In the genomic region with DNA sequence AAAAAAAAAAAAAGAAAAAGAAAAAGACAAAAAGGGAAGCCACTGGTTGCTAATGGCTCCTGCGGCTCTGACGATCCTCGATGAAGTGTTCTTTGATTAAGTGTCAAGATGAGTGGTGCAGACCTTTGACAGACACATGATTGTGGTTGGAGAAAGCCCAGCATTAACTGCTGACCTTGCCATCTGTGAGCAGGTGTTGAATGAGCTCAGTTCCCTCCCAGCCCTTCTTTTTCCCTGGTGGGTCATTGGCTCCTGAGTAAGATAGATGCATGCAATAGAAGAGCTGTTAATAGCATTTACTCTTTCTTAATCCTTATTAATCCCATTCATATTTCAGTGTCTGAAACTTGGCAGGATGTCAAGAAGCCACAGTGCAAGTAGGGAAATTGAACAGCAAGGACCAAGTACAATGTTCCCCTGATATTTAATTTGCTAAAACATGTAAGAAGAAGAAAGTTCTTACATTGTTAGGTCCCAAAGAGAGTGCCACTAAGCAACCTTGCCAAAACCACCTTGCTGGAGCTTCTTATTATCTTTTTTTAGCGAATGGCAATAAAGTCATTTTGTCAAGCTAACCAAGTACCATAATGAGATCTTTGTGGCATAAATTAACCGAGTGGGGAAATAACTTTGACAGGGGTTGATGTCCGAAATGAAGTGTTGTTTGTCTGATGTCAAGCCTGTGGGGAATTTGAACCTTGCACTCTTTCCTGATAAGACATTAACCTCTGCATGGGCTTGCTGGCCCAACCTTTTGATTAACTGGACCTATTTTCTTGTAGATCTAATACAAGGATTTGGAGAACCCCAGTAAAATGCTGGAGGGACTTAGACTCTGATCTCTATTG, we compare ENCODE assay signal across 8 cellular contexts.
DNase-seq lines count a peak whose midpoint lies in the region; TF ChIP-seq lines count a peak whose summit lies in the region.

No MANE protein-coding gene starts in this region.

- H3K4me3 ChIP-seq in esophagus muscularis mucosa (no peak overlapping the region), uterus (no peak overlapping the region)

- TF ChIP-seq POLR2A in esophagus muscularis mucosa (IDR thresholded peaks at IDR 0.05; ENCODE audit: low read depth) (no peak), uterus (IDR thresholded peaks at IDR 0.05) (no peak)

- H3K36me3 ChIP-seq in esophagus muscularis mucosa: no peaks in the 10 kb centered on the region
- no peaks in the 10 kb centered on the region for H3K36me3 ChIP-seq in uterus

- H3K4me1 ChIP-seq in esophagus muscularis mucosa (peaks cover 19 to 27% (median 26%) of the 10 kb centered on the region in 4 donors), uterus (no peaks in the 10 kb centered on the region)

- TF ChIP-seq CTCF in esophagus muscularis mucosa (IDR thresholded peaks at IDR 0.05) (no peak), uterus (IDR thresholded peaks at IDR 0.05) (no peak)

- peak overlapping the region in 1 of 4 donors; percentile 24 for H3K27ac ChIP-seq in esophagus muscularis mucosa (replicated peaks in 1 of 4)
- peak overlapping the region; percentile 78 for H3K27ac ChIP-seq in temporal lobe (ENCODE audit: low read depth, low read length)
- no peak overlapping the region for H3K27ac ChIP-seq in uterus

- H3K36me3 Mint-ChIP-seq in T-helper 2 cell treated with Interferon-gamma antibody and Interleukin-4, amounts not matched to agents 5 μg/mL and 100 μg/mL, for 36 hours (ENCODE audit: low read depth): peaks cover 17% of the 10 kb centered on the region

- H3K4me1 Mint-ChIP-seq in T-helper 2 cell treated with Interferon-gamma antibody and Interleukin-4, amounts not matched to agents 5 μg/mL and 100 μg/mL, for 36 hours (ENCODE audit: low read depth): peaks cover 61% of the 10 kb centered on the region

- H3K27me3 Mint-ChIP-seq in T-helper 2 cell treated with Interferon-gamma antibody and Interleukin-4, amounts not matched to agents 5 μg/mL and 100 μg/mL, for 36 hours (ENCODE audit: low read depth): no peaks in the 10 kb centered on the region

- H3K9me3 ChIP-seq in esophagus muscularis mucosa (no peaks in the 10 kb centered on the region), uterus (no peaks in the 10 kb centered on the region)

- WGBS in esophagus muscularis mucosa: 32% methylated on average over 6 of the region's 6 CpGs

- DNase-seq in T-helper 2 cell treated with Interferon-gamma antibody and Interleukin-4, amounts not matched to agents 5 μg/mL and 100 μg/mL, for 36 hours (ENCODE audit: low spot score): peak; percentile 2
- DNase-seq in T-helper 2 cell: no peak
- peak; percentile 57 for DNase-seq in NCI-H446 treated with DMSO at 0.1 percent for 48 hours (lab: John Stamatoyannopoulos, UW)
- peak; percentile 68 for DNase-seq in esophagus muscularis mucosa (ENCODE audit: extremely low spot score)
- DNase-seq in uterus: no peak
- no peak for DNase-seq in NCI-H1694 (lab: John Stamatoyannopoulos, UW)
- DNase-seq in activated CD4-positive, alpha-beta T cell treated with anti-CD3 and anti-CD28 coated beads, Interleukin-2, amount 50 U/mL, for 48 hours: no peak

- H3K27me3 ChIP-seq in esophagus muscularis mucosa: peaks cover 0 to 11% (median 3%) of the 10 kb centered on the region in 4 donors
- H3K27me3 ChIP-seq in uterus: no peaks in the 10 kb centered on the region

- intact Hi-C loops in esophagus muscularis mucosa (cut with DNase I): no loop called here
- intact Hi-C loops in uterus (cut with DNase I; ENCODE audit: low total_unique reads): no loop called here

- no peaks in the 10 kb centered on the region for H3K9me3 Mint-ChIP-seq in T-helper 2 cell treated with Interferon-gamma antibody and Interleukin-4, amounts not matched to agents 5 μg/mL and 100 μg/mL, for 36 hours

- peak overlapping the region; percentile 10 for H3K27ac Mint-ChIP-seq in T-helper 2 cell treated with Interferon-gamma antibody and Interleukin-4, amounts not matched to agents 5 μg/mL and 100 μg/mL, for 36 hours

- no peak overlapping the region for H3K4me3 Mint-ChIP-seq in T-helper 2 cell treated with Interferon-gamma antibody and Interleukin-4, amounts not matched to agents 5 μg/mL and 100 μg/mL, for 36 hours

- no peak for TF ChIP-seq EP300 in esophagus muscularis mucosa (IDR thresholded peaks at IDR 0.05)

Comparison
In these comparisons a context has a peak if more than half of its experiments do, and no peak if none do; other contexts are left out.
1. DNase-seq: peak in T-helper 2 cell treated with Interferon-gamma antibody and Interleukin-4, amounts not matched to agents 5 μg/mL and 100 μg/mL, for 36 hours (single experiment), NCI-H446 treated with DMSO at 0.1 percent for 48 hours (single experiment) and esophagus muscularis mucosa (single experiment); none in T-helper 2 cell (0 of 5), uterus (0 of 2), NCI-H1694 (single experiment) and activated CD4-positive, alpha-beta T cell treated with anti-CD3 and anti-CD28 coated beads, Interleukin-2, amount 50 U/mL, for 48 hours (0 of 2).